25 cellular contexts compared by ENCODE assay signal in the genomic region with DNA sequence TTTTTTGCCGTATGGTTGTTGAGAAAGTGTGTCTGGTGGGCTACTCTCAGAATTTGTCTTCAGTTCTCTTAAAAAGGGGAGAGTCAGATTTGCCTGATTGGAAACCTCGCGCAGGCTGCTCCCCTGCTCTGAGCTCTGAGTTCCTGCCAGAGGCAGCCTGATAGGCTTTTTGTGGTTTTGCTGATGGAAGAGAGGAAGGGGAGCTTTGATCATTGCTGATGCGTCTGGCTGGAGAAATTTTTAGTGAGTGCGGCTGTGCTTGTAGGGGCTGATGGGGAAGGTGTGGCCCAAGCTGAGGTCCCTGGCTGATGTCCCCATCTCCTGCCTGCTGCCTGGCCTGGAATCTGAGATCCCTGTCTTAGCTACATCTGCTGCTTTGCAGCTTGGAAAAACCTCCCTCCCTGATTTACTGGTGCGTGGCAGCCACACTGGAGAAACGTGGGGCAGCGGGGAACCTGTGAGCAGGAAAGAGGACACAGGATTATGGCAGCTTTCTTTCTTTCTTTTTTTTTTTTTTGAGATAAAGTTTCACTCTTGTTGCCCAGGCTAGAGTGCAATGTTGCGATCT. TPM values are rescaled to one million over a fixed set of nuclear protein-coding genes. Genes with fewer than 3 reads are reported as not detected.
"Had no signal": no experiment of that assay in that cellular context is flagged by ENCODE, and none has a peak within 500 bp of the region (broad histone marks: within the 10 kb centered on the region; RNA-seq: fewer than 3 reads in every experiment).

No MANE protein-coding gene starts in this region.

- H3K36me3 ChIP-seq: brain microvascular endothelial cell, right atrium auricular region, tibial artery, uterus had no signal

- H3K27ac Mint-ChIP-seq: activated CD4-positive, alpha-beta T cell treated with anti-CD3 and anti-CD28 coated beads, Interleukin-2, amount 10 ng/mL, durations not matched to agents 24 days and 14 days; activated CD8-positive, alpha-beta T cell treated with anti-CD3 and anti-CD28 coated beads for 36 hours; activated naive CD4-positive, alpha-beta T cell treated with anti-CD3 and anti-CD28 coated beads for 36 hours; activated T-cell treated with anti-CD3 and anti-CD28 coated beads, Interleukin-2, amount 50 U/mL, for 24 hours; activated T-helper 2 cell treated with anti-CD3 and anti-CD28 coated beads, Interferon-gamma antibody, Interleukin-2, Interleukin-4, amounts not matched to agents 10 μg/mL and 5 μg/mL and 100 μg/mL, durations not matched to agents 14 hours and 24 hours and 36 hours; endodermal cell; mesothelial cell of epicardium; natural killer cell treated with Interleukin-12 subunit alpha and Interleukin-12 subunit beta and Interleukin-15 and Interleukin-18, amount 100 ng/mL, for 72 hours; progenitor cell of endocrine pancreas had no signal

- H3K4me3 ChIP-seq: dorsolateral prefrontal cortex, hepatocyte, lung, right atrium auricular region, tibial artery, uterus had no signal

- ATAC-seq: activated CD8-positive, alpha-beta T cell treated with anti-CD3 and anti-CD28 coated beads for 36 hours; left cardiac atrium; natural killer cell treated with Interleukin-12 subunit alpha and Interleukin-12 subunit beta and Interleukin-15 and Interleukin-18, amount 100 ng/mL, for 72 hours; stimulated activated naive CD8-positive, alpha-beta T cell treated with anti-CD3 and anti-CD28 coated beads, Interleukin-15, Interleukin-2, amounts not matched to agents 100 U/mL and 50 U/mL, for 24 hours had no signal

- H3K27ac ChIP-seq: brain microvascular endothelial cell, dorsolateral prefrontal cortex, epithelial cell of prostate, hepatocyte, right atrium auricular region, tibial artery, uterus had no signal

- H3K36me3 Mint-ChIP-seq: natural killer cell treated with Interleukin-12 subunit alpha and Interleukin-12 subunit beta and Interleukin-15 and Interleukin-18, amount 100 ng/mL, for 72 hours had no signal

- H3K4me3 Mint-ChIP-seq: activated CD4-positive, alpha-beta T cell treated with anti-CD3 and anti-CD28 coated beads, Interleukin-2, amount 10 ng/mL, durations not matched to agents 24 days and 14 days; activated CD8-positive, alpha-beta T cell treated with anti-CD3 and anti-CD28 coated beads for 36 hours; activated naive CD4-positive, alpha-beta T cell treated with anti-CD3 and anti-CD28 coated beads for 36 hours; activated T-cell treated with anti-CD3 and anti-CD28 coated beads, Interleukin-2, amount 50 U/mL, for 24 hours; endodermal cell; natural killer cell treated with Interleukin-12 subunit alpha and Interleukin-12 subunit beta and Interleukin-15 and Interleukin-18, amount 100 ng/mL, for 72 hours had no signal

- H3K9me3 ChIP-seq: right atrium auricular region, tibial artery, uterus had no signal

- H3K4me1 Mint-ChIP-seq: activated CD4-positive, alpha-beta T cell treated with anti-CD3 and anti-CD28 coated beads, Interleukin-2, amount 10 ng/mL, durations not matched to agents 24 days and 14 days had no signal

- H3K9me3 Mint-ChIP-seq: activated CD4-positive, alpha-beta T cell treated with anti-CD3 and anti-CD28 coated beads, Interleukin-2, amount 10 ng/mL, durations not matched to agents 24 days and 14 days; activated CD8-positive, alpha-beta T cell treated with anti-CD3 and anti-CD28 coated beads for 36 hours; activated naive CD4-positive, alpha-beta T cell treated with anti-CD3 and anti-CD28 coated beads for 36 hours; activated T-cell treated with anti-CD3 and anti-CD28 coated beads, Interleukin-2, amount 50 U/mL, for 24 hours; activated T-helper 2 cell treated with anti-CD3 and anti-CD28 coated beads, Interferon-gamma antibody, Interleukin-2, Interleukin-4, amounts not matched to agents 10 μg/mL and 5 μg/mL and 100 μg/mL, durations not matched to agents 14 hours and 24 hours and 36 hours; endodermal cell; mesothelial cell of epicardium; natural killer cell treated with Interleukin-12 subunit alpha and Interleukin-12 subunit beta and Interleukin-15 and Interleukin-18, amount 100 ng/mL, for 72 hours had no signal

- DNase-seq: activated CD4-positive, alpha-beta T cell treated with anti-CD3 and anti-CD28 coated beads, Interleukin-2, amount 10 ng/mL, durations not matched to agents 24 days and 14 days; activated CD8-positive, alpha-beta T cell treated with anti-CD3 and anti-CD28 coated beads for 36 hours; activated naive CD4-positive, alpha-beta T cell treated with anti-CD3 and anti-CD28 coated beads for 36 hours; activated T-cell treated with anti-CD3 and anti-CD28 coated beads, Interleukin-2, amount 50 U/mL, for 24 hours; brain microvascular endothelial cell; central memory CD4-positive, alpha-beta T cell; endodermal cell; foreskin fibroblast; left cardiac atrium; occipital lobe; stimulated activated naive CD8-positive, alpha-beta T cell treated with anti-CD3 and anti-CD28 coated beads, Interleukin-15, Interleukin-2, amounts not matched to agents 100 U/mL and 50 U/mL, for 24 hours; substantia nigra; tibial artery; uterus had no signal

RNA-seq across cellular contexts. Expression of a gene that starts 2.9 kb away (rescaled TPM):
- total RNA-seq: activated CD4-positive, alpha-beta T cell treated with anti-CD3 and anti-CD28 coated beads, Interleukin-2, amount 10 ng/mL, durations not matched to agents 24 days and 14 days; activated CD8-positive, alpha-beta T cell treated with anti-CD3 and anti-CD28 coated beads for 36 hours; activated naive CD4-positive, alpha-beta T cell treated with anti-CD3 and anti-CD28 coated beads for 36 hours; activated T-helper 2 cell treated with anti-CD3 and anti-CD28 coated beads, Interferon-gamma antibody, Interleukin-2, Interleukin-4, amounts not matched to agents 10 μg/mL and 5 μg/mL and 100 μg/mL, durations not matched to agents 14 hours and 24 hours and 36 hours; natural killer cell treated with Interleukin-12 subunit alpha and Interleukin-12 subunit beta and Interleukin-15 and Interleukin-18, amount 100 ng/mL, for 72 hours; skeletal muscle tissue; T-helper 2 cell treated with Interferon-gamma antibody and Interleukin-4, amounts not matched to agents 100 ng/mL and 5 ng/mL, for 36 hours had no signal
